Comparison of ENCODE assay signal across 21 cellular contexts in genomic region chr12:46892034-46892705, GRCh38.
"Had no signal": no experiment of that assay in that cellular context is flagged by ENCODE, and none has a peak within 500 bp of the region (broad histone marks: within the 10 kb centered on the region; RNA-seq: fewer than 3 reads in every experiment).

No MANE protein-coding gene starts in this region.

- H3K36me3 ChIP-seq: heart right ventricle, lower lobe of right lung, pancreas, thyroid gland had no signal

- H3K4me1 ChIP-seq: lower lobe of right lung, pancreas, thyroid gland had no signal

- DNase-seq: activated CD4-positive, alpha-beta memory T cell treated with anti-CD3 and anti-CD28 coated beads, Interleukin-2, amount 10 ng/mL, durations not matched to agents 7 days and 5 days; activated CD4-positive, alpha-beta T cell treated with anti-CD3 and anti-CD28 coated beads, Interleukin-2, amount 10 ng/mL, durations not matched to agents 24 days and 14 days; activated CD8-positive, alpha-beta memory T cell treated with anti-CD3 and anti-CD28 coated beads, Interleukin-2, amount 10 ng/mL, durations not matched to agents 7 days and 5 days; activated effector memory CD4-positive, alpha-beta T cell treated with anti-CD3 and anti-CD28 coated beads, Interleukin-2, amount 50 U/mL, for 16 hours; activated naive CD4-positive, alpha-beta T cell treated with anti-CD3 and anti-CD28 coated beads, Interleukin-2, amount 10 ng/mL, durations not matched to agents 7 days and 5 days; activated naive CD8-positive, alpha-beta T cell treated with anti-CD3 and anti-CD28 coated beads, Interleukin-2, amount 50 U/mL, for 24 hours; activated T-cell treated with anti-CD3 and anti-CD28 coated beads for 4 hours; anterior cingulate cortex; heart right ventricle; lower lobe of right lung; naive thymus-derived CD4-positive, alpha-beta T cell; pancreas; right cardiac atrium; stimulated activated CD4-positive, alpha-beta T cell treated with anti-CD3 and anti-CD28 coated beads, Interleukin-12 subunit alpha, Interleukin-12 subunit beta, amount 100 ng/mL, for 4 hours; stimulated activated CD4-positive, alpha-beta T cell treated with anti-CD3 and anti-CD28 coated beads, Interleukin-4, amount 100 ng/mL, for 4 hours; stimulated activated naive CD8-positive, alpha-beta T cell treated with anti-CD3 and anti-CD28 coated beads, Interleukin-15, Interleukin-2, amounts not matched to agents 100 U/mL and 50 U/mL, for 24 hours; T1000; thyroid gland had no signal

- ATAC-seq: activated CD8-positive, alpha-beta memory T cell treated with anti-CD3 and anti-CD28 coated beads, Interleukin-2, amount 10 ng/mL, durations not matched to agents 7 days and 5 days; activated naive CD8-positive, alpha-beta T cell treated with anti-CD3 and anti-CD28 coated beads, Interleukin-2, amount 50 U/mL, for 24 hours; left lobe of liver; lower lobe of right lung; naive thymus-derived CD4-positive, alpha-beta T cell; pancreas; stimulated activated naive CD8-positive, alpha-beta T cell treated with anti-CD3 and anti-CD28 coated beads, Interleukin-15, Interleukin-2, amounts not matched to agents 100 U/mL and 50 U/mL, for 24 hours had no signal

- FAIRE-seq: keratinocyte, pancreas had no signal

- H3K4me3 ChIP-seq: heart right ventricle, lower lobe of right lung, pancreas, thyroid gland had no signal

- H3K9me3 ChIP-seq: lower lobe of right lung, pancreas, thyroid gland had no signal

- H3K27ac ChIP-seq: epithelial cell of prostate, heart right ventricle, lower lobe of right lung, pancreas, thyroid gland had no signal

- H3K27me3 ChIP-seq: heart right ventricle, pancreas, thyroid gland had no signal
